7 cellular contexts compared by ENCODE assay signal in genomic region chr10:27360581-27361172, GRCh38.
A peak's percentile ranks its signal among the peaks of the same experiment; 100 is the strongest.
DNase-seq lines count a peak whose midpoint lies in the region; ATAC-seq, FAIRE-seq and TF ChIP-seq lines count a peak whose summit lies in the region.

No MANE protein-coding gene starts in this region.

- no peaks in the 10 kb centered on the region for H4K20me1 ChIP-seq in hepatocyte (ENCODE audit: insufficient read depth, poor library complexity, severe bottlenecking)

- H3K36me3 Mint-ChIP-seq in T-helper 2 cell treated with Interferon-gamma antibody and Interleukin-4, amounts not matched to agents 5 μg/mL and 100 μg/mL, for 36 hours (ENCODE audit: low read depth) = no peaks in the 10 kb centered on the region

- no peak overlapping the region for H2AFZ ChIP-seq in hepatocyte

- no peaks in the 10 kb centered on the region for H3K27me3 Mint-ChIP-seq in T-helper 2 cell treated with Interferon-gamma antibody and Interleukin-4, amounts not matched to agents 5 μg/mL and 100 μg/mL, for 36 hours (ENCODE audit: low read depth)

- H3K27me3 ChIP-seq in ascending aorta = no peaks in the 10 kb centered on the region
- H3K27me3 ChIP-seq in hepatocyte = no peaks in the 10 kb centered on the region
- H3K27me3 ChIP-seq in small intestine (ENCODE audit: control insufficient read depth in 2 of 2, insufficient read depth in 2 of 2, low read length in 2 of 2) = no peaks in the 10 kb centered on the region

- H3K4me3 Mint-ChIP-seq in T-helper 2 cell treated with Interferon-gamma antibody and Interleukin-4, amounts not matched to agents 5 μg/mL and 100 μg/mL, for 36 hours = no peak overlapping the region

- FAIRE-seq in small intestine (lab: Jason Lieb, UNC) = peak; percentile 77

- H3K4me1 Mint-ChIP-seq in T-helper 2 cell treated with Interferon-gamma antibody and Interleukin-4, amounts not matched to agents 5 μg/mL and 100 μg/mL, for 36 hours (ENCODE audit: low read depth) = peaks cover 2% of the 10 kb centered on the region

- H3K79me2 ChIP-seq in hepatocyte = no peaks in the 10 kb centered on the region

- no peaks in the 10 kb centered on the region for H3K9me3 ChIP-seq in ascending aorta
- no peaks in the 10 kb centered on the region for H3K9me3 ChIP-seq in hepatocyte (ENCODE audit: low read depth)
- H3K9me3 ChIP-seq in small intestine (ENCODE audit: control insufficient read depth, low read depth) = no peaks in the 10 kb centered on the region

- TF ChIP-seq CTCF in GM13977 (IDR thresholded peaks at IDR 0.05; ENCODE audit: extremely low read depth, insufficient read depth, missing control alignments) (peak; percentile 96), ascending aorta (IDR thresholded peaks at IDR 0.05) (peak; percentile 29 to 55 (median 46)), hepatocyte (IDR thresholded peaks at IDR 0.05; ENCODE audit: poor library complexity) (peak; percentile 95)

- H3K4me1 ChIP-seq in ascending aorta (no peaks in the 10 kb centered on the region), hepatocyte (ENCODE audit: insufficient read depth) (no peaks in the 10 kb centered on the region), small intestine (ENCODE audit: control insufficient read depth in 2 of 2, insufficient read depth in 1 of 2, low read depth in 1 of 2, low read length in 1 of 2) (no peaks in the 10 kb centered on the region)

- DNase-seq in GM13977 (ENCODE audit: low spot score) (peak; percentile 62), NCI-H128 (lab: John Stamatoyannopoulos, UW; ENCODE audit: unreplicated experiment) (peak; percentile 36), ascending aorta (ENCODE audit: low spot score in 2 of 2) (peak in 1 of 2 donors; percentile 79), hepatocyte (ENCODE audit: low spot score) (peak; percentile 85), small intestine (peak; percentile 82)
- peak; percentile 77 for DNase-seq in T-helper 2 cell treated with Interferon-gamma antibody and Interleukin-4, amounts not matched to agents 5 μg/mL and 100 μg/mL, for 36 hours (ENCODE audit: low spot score)

- H3K9me2 ChIP-seq in hepatocyte (replicated peaks; ENCODE audit: insufficient read depth) = no peaks in the 10 kb centered on the region

- H3K4me2 ChIP-seq in hepatocyte = no peak overlapping the region

- 2% methylated on average over 3 of the region's 3 CpGs for WGBS in hepatocyte (ENCODE audit: low lambda C conversion rate, missing lambda C conversion rate)
- 10 to 16% (median 10%) methylated on average over 3 of the region's 3 CpGs for WGBS in small intestine, 3 donors

- H3K4me3 ChIP-seq in ascending aorta = no peak overlapping the region
- H3K4me3 ChIP-seq in hepatocyte = no peak overlapping the region
- no peak overlapping the region for H3K4me3 ChIP-seq in small intestine (ENCODE audit: low read depth in 1 of 2, low read length in 2 of 2)

- ATAC-seq in HG02642 (IDR thresholded peaks at IDR 0.05; ENCODE audit: poor library complexity, unreplicated experiment) = peak; percentile 88

- H3K36me3 ChIP-seq in ascending aorta (no peaks in the 10 kb centered on the region), hepatocyte (replicated peaks; ENCODE audit: insufficient read depth, low read depth) (no peaks in the 10 kb centered on the region), small intestine (ENCODE audit: control insufficient read depth in 2 of 2, insufficient read depth in 2 of 2, low read length in 2 of 2) (no peaks in the 10 kb centered on the region)

- no peaks in the 10 kb centered on the region for H3K9me3 Mint-ChIP-seq in T-helper 2 cell treated with Interferon-gamma antibody and Interleukin-4, amounts not matched to agents 5 μg/mL and 100 μg/mL, for 36 hours

- H3K27ac ChIP-seq in ascending aorta (no peak overlapping the region), hepatocyte (no peak overlapping the region), small intestine (ENCODE audit: low read depth in 1 of 2, low read length in 1 of 2) (no peak overlapping the region)

- in situ Hi-C loops in GM13977 (cut with MboI; ENCODE audit: low pct_unique_long_range_greater_than_20kb, low sequenced_read_pairs, unreplicated experiment) = loop anchor here (10.0 kb wide), 1 partner anchor 136 kb away; no protein-coding TSS in a partner anchor

- no peak overlapping the region for H3K27ac Mint-ChIP-seq in T-helper 2 cell treated with Interferon-gamma antibody and Interleukin-4, amounts not matched to agents 5 μg/mL and 100 μg/mL, for 36 hours

- intact Hi-C loops in ascending aorta (cut with DNase I) = no loop called here

Comparison
In these comparisons a context has a peak if more than half of its experiments do, and no peak if none do; other contexts are left out.
1. CTCF ChIP-seq: peak in every context shown above with its lines; median percentile 96 in GM13977; 95 in hepatocyte; 46 in ascending aorta.